ENCODE assay signal across 9 cellular contexts in the genomic region with DNA sequence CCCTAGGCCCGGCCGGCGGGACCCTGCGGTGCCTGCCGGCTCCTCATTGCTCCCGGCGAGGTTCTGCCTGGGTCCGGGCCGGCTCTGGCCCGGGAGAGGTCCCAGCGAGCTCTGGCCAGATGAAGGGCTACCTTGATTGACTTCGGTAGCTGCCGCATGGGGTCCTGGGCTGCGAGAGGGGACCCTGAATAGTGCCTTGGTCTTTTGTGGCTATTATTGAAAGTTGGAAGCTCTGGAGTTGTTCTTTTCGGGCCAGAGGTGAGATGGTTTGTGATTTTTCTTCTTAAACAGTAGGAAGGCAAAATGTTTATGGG. TPM values are rescaled to one million over a fixed set of nuclear protein-coding genes. Genes with fewer than 3 reads are reported as not detected.
A peak's percentile ranks its signal among the peaks of the same experiment; 100 is the strongest.
DNase-seq lines count a peak whose midpoint lies in the region; ATAC-seq and TF ChIP-seq lines count a peak whose summit lies in the region.
"Had no signal": no experiment of that assay in that cellular context is flagged by ENCODE, and none has a peak within 500 bp of the region (broad histone marks: within the 10 kb centered on the region; RNA-seq: fewer than 3 reads in every experiment).

No MANE protein-coding gene starts in this region.

- RAD21 ChIA-PET in HCT116 (lab: Charles Lee; ENCODE audit: low non-redundant PET in 1 of 2, low total read pairs in 2 of 2, uncharacterized antibody in 2 of 2, unreplicated experiment in 2 of 2): interaction anchor here in 1 of 2 experiments (0.5 kb wide), 1 partner anchor 1361 kb away, joined by 5 read pairs; no protein-coding TSS in a partner anchor

- CTCF ChIA-PET in HCT116 (lab: Charles Lee): no interaction called here

- H3K9me2 ChIP-seq in HCT116 (ENCODE audit: insufficient read depth): no peaks in the 10 kb centered on the region

- H3K9me3 ChIP-seq in HCT116 (ENCODE audit: control insufficient read depth in 1 of 2, insufficient read depth in 1 of 2, low read depth in 1 of 2, low read length in 2 of 2) (no peaks in the 10 kb centered on the region), WERI-Rb-1 (ENCODE audit: severe bottlenecking) (no peaks in the 10 kb centered on the region), skeletal muscle satellite cell (replicated peaks; ENCODE audit: low read length) (no peaks in the 10 kb centered on the region)

- H2AFZ ChIP-seq in HCT116 (ENCODE audit: low read depth, low read length, poor library complexity, severe bottlenecking): no peak overlapping the region

- DNase-seq in HCT116 (ENCODE audit: low read depth, low spot score): no peak
- DNase-seq in WERI-Rb-1: no peak
- DNase-seq in glutamatergic neuron: no peak
- no peak for DNase-seq in foreskin melanocyte
- DNase-seq in inferior parietal cortex (ENCODE audit: extremely low spot score): no peak
- no peak for DNase-seq in GF-D8 (lab: John Stamatoyannopoulos, UW)
- DNase-seq in NCI-H2107 treated with DMSO at 0.1 percent for 48 hours (lab: John Stamatoyannopoulos, UW; ENCODE audit: unreplicated experiment): no peak

- H4K20me1 ChIP-seq in HCT116 (ENCODE audit: insufficient read depth): 0 out of 2 replicates have a peak, but pooled peaks cover 5% of the 10 kb centered on the region

- H3K36me3 ChIP-seq in HCT116 (ENCODE audit: control insufficient read depth in 1 of 2, insufficient read depth in 2 of 2, low read length in 2 of 2) (peaks cover 15 to 20% of the 10 kb centered on the region in 2 experiments), WERI-Rb-1 (peaks cover 42% of the 10 kb centered on the region), skeletal muscle satellite cell (ENCODE audit: insufficient read depth, low read length) (peaks cover 22% of the 10 kb centered on the region)

- no peak for ATAC-seq in HCT116

- H3K36me3 Mint-ChIP-seq in glutamatergic neuron (ENCODE audit: unreplicated experiment): peaks cover 3% of the 10 kb centered on the region

- H3K4me3 Mint-ChIP-seq in glutamatergic neuron (ENCODE audit: unreplicated experiment): peak overlapping the region; percentile 99

- no peak for TF ChIP-seq POLR2A in HCT116 (IDR thresholded peaks at IDR 0.05; ENCODE audit: borderline replicate concordance, extremely low read depth, insufficient read depth, insufficient read length)

- H3K27me3 Mint-ChIP-seq in glutamatergic neuron (ENCODE audit: unreplicated experiment): no peaks in the 10 kb centered on the region
- H3K27me3 Mint-ChIP-seq: effector memory CD8-positive, alpha-beta T cell had no signal

- peak overlapping the region; percentile 85 for H3K4me2 ChIP-seq in HCT116 (ENCODE audit: low read length)
- peak overlapping the region; percentile 83 for H3K4me2 ChIP-seq in skeletal muscle satellite cell (ENCODE audit: low read length)

- H3K4me3 ChIP-seq in HCT116 (replicated peaks in 1 of 2; ENCODE audit: low read depth in 1 of 2, low read length in 2 of 2) (peak overlapping the region; percentile 70 to 93), WERI-Rb-1 (ENCODE audit: low read depth, low read length) (peak overlapping the region; percentile 76), skeletal muscle satellite cell (ENCODE audit: low read length) (peak overlapping the region; percentile 91)

- no peak for TF ChIP-seq CTCF in HCT116 (IDR thresholded peaks at IDR 0.05 in 2 of 3, conservative IDR thresholded peaks at IDR 0.05 in 1 of 3; ENCODE audit: borderline replicate concordance in 1 of 3, insufficient read depth in 1 of 3, low read depth in 2 of 3, low read length in 2 of 3)
- no peak for TF ChIP-seq CTCF in WERI-Rb-1 (IDR thresholded peaks at IDR 0.05; ENCODE audit: low read depth, low read length)
- no peak for TF ChIP-seq CTCF in glutamatergic neuron (IDR thresholded peaks at IDR 0.05; ENCODE audit: partially characterized antibody, unreplicated experiment)

- H3K4me1 Mint-ChIP-seq in glutamatergic neuron (ENCODE audit: low read depth, unreplicated experiment): peaks cover 2% of the 10 kb centered on the region

- BruUV-seq in HCT116 (replicated peaks; lab: Mats Ljungman, UMichigan): no TSS peak

- H3K27ac ChIP-seq in HCT116 (ENCODE audit: low read depth, low read length) (peak overlapping the region; percentile 95), WERI-Rb-1 (peak overlapping the region; percentile 91)

- intact Hi-C loops in HCT116 (cut with micrococcal nuclease): loop anchor here (10.0 kb wide), 1 partner anchor 183 kb away; no protein-coding TSS in a partner anchor

- H3K9ac ChIP-seq in HCT116 (ENCODE audit: low read length) (peak overlapping the region; percentile 96), skeletal muscle satellite cell (ENCODE audit: low read depth, low read length) (peak overlapping the region; percentile 96)

- H3K4me1 ChIP-seq in HCT116 (ENCODE audit: control insufficient read depth in 1 of 2, insufficient read depth in 2 of 2, low read length in 2 of 2) (peaks cover 4 to 19% of the 10 kb centered on the region in 2 experiments; a peak in 2 of 4 replicates), skeletal muscle satellite cell (ENCODE audit: control insufficient read depth, insufficient read depth, low read length) (peaks cover 14% of the 10 kb centered on the region)

- peak overlapping the region; percentile 81 for H3K27ac Mint-ChIP-seq in glutamatergic neuron (ENCODE audit: unreplicated experiment)

- H3K79me2 ChIP-seq in HCT116 (ENCODE audit: insufficient read depth, low read length): peaks cover 53% of the 10 kb centered on the region

- H3K9me3 Mint-ChIP-seq in glutamatergic neuron (ENCODE audit: unreplicated experiment): no peaks in the 10 kb centered on the region
- H3K9me3 Mint-ChIP-seq: effector memory CD8-positive, alpha-beta T cell had no signal

- no peak for TF ChIP-seq RAD21 in HCT116 (IDR thresholded peaks at IDR 0.05; ENCODE audit: low read depth)

- H3K27me3 ChIP-seq in HCT116 (ENCODE audit: insufficient read depth, low read length): no peaks in the 10 kb centered on the region
- no peaks in the 10 kb centered on the region for H3K27me3 ChIP-seq in WERI-Rb-1 (ENCODE audit: insufficient read depth, low read depth, severe bottlenecking)
- no peaks in the 10 kb centered on the region for H3K27me3 ChIP-seq in skeletal muscle satellite cell (ENCODE audit: control insufficient read depth, insufficient read depth, low read length)

- POLR2A ChIA-PET in HCT116 (lab: Charles Lee): no interaction called here

TF ChIP-seq in HCT116, 20 proteins besides CTCF, POLR2A, EP300 and RAD21:
- TF ChIP-seq EZH2phosphoT487 (IDR thresholded peaks at IDR 0.05; ENCODE audit: borderline replicate concordance) (no peak), SRF (IDR thresholded peaks at IDR 0.05; ENCODE audit: low read depth) (no peak), ZFX (IDR thresholded peaks at IDR 0.05) (peak; percentile 54; the same call in 1 of the 2 replicates)
- TF ChIP-seq, protein P1, sequence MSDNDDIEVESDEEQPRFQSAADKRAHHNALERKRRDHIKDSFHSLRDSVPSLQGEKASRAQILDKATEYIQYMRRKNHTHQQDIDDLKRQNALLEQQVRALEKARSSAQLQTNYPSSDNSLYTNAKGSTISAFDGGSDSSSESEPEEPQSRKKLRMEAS (IDR thresholded peaks at IDR 0.05): peak; percentile 10; the same call in 1 of the 2 replicates

RNA-seq across cellular contexts. Expression of a gene that starts 0.6 kb away (rescaled TPM):
- total RNA-seq in HCT116 (2021; ENCODE audit: unreplicated experiment): 37.0 TPM
- 15.6 and 20.9 TPM in 2 replicates for polyA plus RNA-seq in HCT116 (2012)
- 33.0 TPM for total RNA-seq in glutamatergic neuron (ENCODE audit: unreplicated experiment)
- total RNA-seq in skeletal muscle satellite cell (2012; rRNA removed): 22.9 and 26.9 TPM in 2 replicates
